ENCODE assay signal across 25 cellular contexts in genomic region chr16:79329967-79330366, GRCh38.
"Had no signal": no experiment of that assay in that cellular context is flagged by ENCODE, and none has a peak within 500 bp of the region (broad histone marks: within the 10 kb centered on the region; RNA-seq: fewer than 3 reads in every experiment).

No MANE protein-coding gene starts in this region.

- H3K9me3 Mint-ChIP-seq: endodermal cell; nephron; neural progenitor cell; stimulated activated naive CD8-positive, alpha-beta T cell treated with anti-CD3 and anti-CD28 coated beads, Interleukin-15, Interleukin-2, amounts not matched to agents 100 ng/mL and 50 ng/mL, for 24 hours had no signal

- H3K4me3 Mint-ChIP-seq: endodermal cell; naive thymus-derived CD4-positive, alpha-beta T cell; nephron; stimulated activated naive B cell treated with anti-CD40 and anti-IgM and Interleukin-4, amounts not matched to agents 10 μg/mL and 1 μg/mL and 100 μg/mL, for 72 hours; stimulated activated naive CD8-positive, alpha-beta T cell treated with anti-CD3 and anti-CD28 coated beads, Interleukin-15, Interleukin-2, amounts not matched to agents 100 ng/mL and 50 ng/mL, for 24 hours had no signal

- FAIRE-seq: kidney had no signal

- H3K27me3 ChIP-seq: gastrocnemius medialis, neural progenitor cell, right atrium auricular region, tibial nerve, upper lobe of right lung, uterus had no signal

- ATAC-seq: esophagus mucosa, gastrocnemius medialis, lower lobe of right lung, sciatic nerve, upper lobe of right lung had no signal

- H3K36me3 Mint-ChIP-seq: neural progenitor cell; stimulated activated naive B cell treated with anti-CD40 and anti-IgM and Interleukin-4, amounts not matched to agents 10 μg/mL and 1 μg/mL and 100 μg/mL, for 72 hours had no signal

- H3K4me1 ChIP-seq: left ventricle myocardium inferior, prostate gland, right atrium auricular region, uterus had no signal

- H3K27ac Mint-ChIP-seq: endodermal cell; naive thymus-derived CD4-positive, alpha-beta T cell; nephron; neural progenitor cell; stimulated activated naive B cell treated with anti-CD40 and anti-IgM and Interleukin-4, amounts not matched to agents 10 μg/mL and 1 μg/mL and 100 μg/mL, for 72 hours; stimulated activated naive CD8-positive, alpha-beta T cell treated with anti-CD3 and anti-CD28 coated beads, Interleukin-15, Interleukin-2, amounts not matched to agents 100 ng/mL and 50 ng/mL, for 24 hours had no signal

- DNase-seq: cerebellar nuclear complex; effector CD8-positive, alpha-beta T cell; endodermal cell; foreskin fibroblast; gastrocnemius medialis; head of caudate nucleus; kidney; left ventricle myocardium inferior; lower lobe of right lung; naive thymus-derived CD4-positive, alpha-beta T cell; stimulated activated CD4-positive, alpha-beta T cell treated with anti-CD3 and anti-CD28 coated beads, Interleukin-2, amount 100 ng/mL, for 24 hours; stimulated activated CD4-positive, alpha-beta T cell treated with anti-CD3 and anti-CD28 coated beads, Interleukin-4, amount 100 ng/mL, for 4 hours; stimulated activated naive B cell treated with anti-CD40 and anti-IgM and Interleukin-4, amounts not matched to agents 10 μg/mL and 1 μg/mL and 100 μg/mL, for 72 hours; upper lobe of right lung; uterus had no signal

- H3K27ac ChIP-seq: epithelial cell of prostate, gastrocnemius medialis, left ventricle myocardium inferior, lower lobe of right lung, neural progenitor cell, prostate gland, right atrium auricular region, thoracic aorta, tibial nerve, upper lobe of right lung, uterus had no signal

- H3K4me3 ChIP-seq: gastrocnemius medialis, left ventricle myocardium inferior, lower lobe of right lung, neural progenitor cell, prostate gland, right atrium auricular region, thoracic aorta, tibial nerve, upper lobe of right lung, uterus had no signal

- H3K9me3 ChIP-seq: gastrocnemius medialis, left ventricle myocardium inferior, lower lobe of right lung, prostate gland, right atrium auricular region, thoracic aorta, tibial nerve, upper lobe of right lung, uterus had no signal

- H3K36me3 ChIP-seq: gastrocnemius medialis, left ventricle myocardium inferior, lower lobe of right lung, neural progenitor cell, prostate gland, right atrium auricular region, thoracic aorta, tibial nerve, upper lobe of right lung, uterus had no signal
